ENCODE assay signal across 3 cellular contexts in genomic region chr5:150945501-150945900, GRCh38.
TF ChIP-seq lines count a peak whose summit lies in the region.

No MANE protein-coding gene starts in this region.

TF ChIP-seq in liver, 16 proteins besides CTCF, POLR2A, EP300 and RAD21:
- TF ChIP-seq RXRA (IDR thresholded peaks at IDR 0.05) (no peak), HNF4G (IDR thresholded peaks at IDR 0.05) (no peak), ZBTB33 (IDR thresholded peaks at IDR 0.05) (no peak), FOXA2 (IDR thresholded peaks at IDR 0.05) (no peak), FOXA1 (IDR thresholded peaks at IDR 0.05) (no peak), NR2F2 (IDR thresholded peaks at IDR 0.05) (no peak), TAF1 (conservative IDR thresholded peaks at IDR 0.05) (no peak), GABPA (IDR thresholded peaks at IDR 0.05 in 1 of 2, conservative IDR thresholded peaks at IDR 0.05 in 1 of 2) (no peak), SP1 (IDR thresholded peaks at IDR 0.05) (no peak), JUND (IDR thresholded peaks at IDR 0.05) (no peak), EGR1 (IDR thresholded peaks at IDR 0.05; ENCODE audit: low read depth in 2 of 2) (no peak), YY1 (IDR thresholded peaks at IDR 0.05) (no peak)
- TF ChIP-seq, protein P1, sequence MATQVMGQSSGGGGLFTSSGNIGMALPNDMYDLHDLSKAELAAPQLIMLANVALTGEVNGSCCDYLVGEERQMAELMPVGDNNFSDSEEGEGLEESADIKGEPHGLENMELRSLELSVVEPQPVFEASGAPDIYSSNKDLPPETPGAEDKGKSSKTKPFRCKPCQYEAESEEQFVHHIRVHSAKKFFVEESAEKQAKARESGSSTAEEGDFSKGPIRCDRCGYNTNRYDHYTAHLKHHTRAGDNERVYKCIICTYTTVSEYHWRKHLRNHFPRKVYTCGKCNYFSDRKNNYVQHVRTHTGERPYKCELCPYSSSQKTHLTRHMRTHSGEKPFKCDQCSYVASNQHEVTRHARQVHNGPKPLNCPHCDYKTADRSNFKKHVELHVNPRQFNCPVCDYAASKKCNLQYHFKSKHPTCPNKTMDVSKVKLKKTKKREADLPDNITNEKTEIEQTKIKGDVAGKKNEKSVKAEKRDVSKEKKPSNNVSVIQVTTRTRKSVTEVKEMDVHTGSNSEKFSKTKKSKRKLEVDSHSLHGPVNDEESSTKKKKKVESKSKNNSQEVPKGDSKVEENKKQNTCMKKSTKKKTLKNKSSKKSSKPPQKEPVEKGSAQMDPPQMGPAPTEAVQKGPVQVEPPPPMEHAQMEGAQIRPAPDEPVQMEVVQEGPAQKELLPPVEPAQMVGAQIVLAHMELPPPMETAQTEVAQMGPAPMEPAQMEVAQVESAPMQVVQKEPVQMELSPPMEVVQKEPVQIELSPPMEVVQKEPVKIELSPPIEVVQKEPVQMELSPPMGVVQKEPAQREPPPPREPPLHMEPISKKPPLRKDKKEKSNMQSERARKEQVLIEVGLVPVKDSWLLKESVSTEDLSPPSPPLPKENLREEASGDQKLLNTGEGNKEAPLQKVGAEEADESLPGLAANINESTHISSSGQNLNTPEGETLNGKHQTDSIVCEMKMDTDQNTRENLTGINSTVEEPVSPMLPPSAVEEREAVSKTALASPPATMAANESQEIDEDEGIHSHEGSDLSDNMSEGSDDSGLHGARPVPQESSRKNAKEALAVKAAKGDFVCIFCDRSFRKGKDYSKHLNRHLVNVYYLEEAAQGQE (IDR thresholded peaks at IDR 0.05): no peak
- TF ChIP-seq, protein P2, sequence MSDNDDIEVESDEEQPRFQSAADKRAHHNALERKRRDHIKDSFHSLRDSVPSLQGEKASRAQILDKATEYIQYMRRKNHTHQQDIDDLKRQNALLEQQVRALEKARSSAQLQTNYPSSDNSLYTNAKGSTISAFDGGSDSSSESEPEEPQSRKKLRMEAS (IDR thresholded peaks at IDR 0.05): no peak
- TF ChIP-seq, protein P3, sequence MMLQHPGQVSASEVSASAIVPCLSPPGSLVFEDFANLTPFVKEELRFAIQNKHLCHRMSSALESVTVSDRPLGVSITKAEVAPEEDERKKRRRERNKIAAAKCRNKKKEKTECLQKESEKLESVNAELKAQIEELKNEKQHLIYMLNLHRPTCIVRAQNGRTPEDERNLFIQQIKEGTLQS (IDR thresholded peaks at IDR 0.05): no peak

TF ChIP-seq in HepG2, 621 proteins besides CTCF, POLR2A, EP300 and RAD21:
- TF ChIP-seq MEIS1 (CRISPR knock-in tag; IDR thresholded peaks at IDR 0.05; ENCODE audit: borderline replicate concordance) (no peak), ZNF672 (CRISPR knock-in tag; IDR thresholded peaks at IDR 0.05) (no peak), RBFOX2 (IDR thresholded peaks at IDR 0.05; ENCODE audit: low read depth, low read length) (no peak), WIZ (CRISPR knock-in tag; IDR thresholded peaks at IDR 0.05) (no peak), IKZF4 (CRISPR knock-in tag; IDR thresholded peaks at IDR 0.05; ENCODE audit: borderline replicate concordance, low read depth, not compliant biosample characterization) (no peak), PAWR (CRISPR knock-in tag; IDR thresholded peaks at IDR 0.05; ENCODE audit: borderline replicate concordance) (no peak), ZSCAN25 (CRISPR knock-in tag; IDR thresholded peaks at IDR 0.05) (no peak), HMGXB4 (CRISPR knock-in tag; IDR thresholded peaks at IDR 0.05; ENCODE audit: borderline replicate concordance in 1 of 2, low read depth in 1 of 2) (no peak), IKZF1 (IDR thresholded peaks at IDR 0.05) (no peak), MED13 (CRISPR knock-in tag; IDR thresholded peaks at IDR 0.05) (no peak), ZNF784 (CRISPR knock-in tag; IDR thresholded peaks at IDR 0.05; ENCODE audit: borderline replicate concordance) (no peak), RFX5 (IDR thresholded peaks at IDR 0.05; ENCODE audit: low read depth, low read length) (no peak), NCOR1 (IDR thresholded peaks at IDR 0.05; ENCODE audit: borderline replicate concordance, low read length) (no peak), ZC3H13 (CRISPR knock-in tag; IDR thresholded peaks at IDR 0.05) (no peak)
- TF ChIP-seq, protein P1 (IDR thresholded peaks at IDR 0.05; ENCODE audit: borderline replicate concordance in 1 of 2, low read depth in 1 of 2, low read length in 2 of 2): no peak
- TF ChIP-seq, protein P4, sequence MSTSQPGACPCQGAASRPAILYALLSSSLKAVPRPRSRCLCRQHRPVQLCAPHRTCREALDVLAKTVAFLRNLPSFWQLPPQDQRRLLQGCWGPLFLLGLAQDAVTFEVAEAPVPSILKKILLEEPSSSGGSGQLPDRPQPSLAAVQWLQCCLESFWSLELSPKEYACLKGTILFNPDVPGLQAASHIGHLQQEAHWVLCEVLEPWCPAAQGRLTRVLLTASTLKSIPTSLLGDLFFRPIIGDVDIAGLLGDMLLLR (CRISPR knock-in tag; IDR thresholded peaks at IDR 0.05): no peak
TF ChIP-seq in HepG2: peak in this region for 0.

TF ChIP-seq in endothelial cell of umbilical vein, 7 proteins besides CTCF, POLR2A, EP300 and RAD21:
- TF ChIP-seq FOS (IDR thresholded peaks at IDR 0.05; ENCODE audit: borderline replicate concordance, insufficient read depth, low read length) (no peak), POLR2AphosphoS5 (IDR thresholded peaks at IDR 0.05; ENCODE audit: insufficient read depth, low read depth, low read length) (no peak), MYC (IDR thresholded peaks at IDR 0.05; ENCODE audit: low read depth, low read length) (no peak), GATA2 (IDR thresholded peaks at IDR 0.05; ENCODE audit: insufficient read depth, insufficient read length, low read depth, low read length) (no peak)
- TF ChIP-seq, protein P2 (IDR thresholded peaks at IDR 0.05; ENCODE audit: insufficient read depth, insufficient read length): no peak
